ENCODE assay signal across 8 cellular contexts in genomic region chr9:137590469-137591383, GRCh38. TPM values are rescaled to one million over a fixed set of nuclear protein-coding genes. Genes with fewer than 3 reads are reported as not detected.
A peak's percentile ranks its signal among the peaks of the same experiment; 100 is the strongest.
DNase-seq lines count a peak whose midpoint lies in the region; ATAC-seq, FAIRE-seq and TF ChIP-seq lines count a peak whose summit lies in the region.

TSS of gene ZMYND19 (minus strand) at chr9:137590512. CDS start at chr9:137590263, 249 bp downstream.

- peak within 1 kb of the TSS; percentile 55; the same call in 1 of the 2 replicates for H3K9ac ChIP-seq in KMS-11

- H4K20me1 ChIP-seq in KMS-11 (ENCODE audit: insufficient read depth), result 0 out of 2 replicates have a peak, but pooled peaks cover 4% of the 10 kb centered on the region

- peak within 1 kb of the TSS; percentile 91 to 97 (median 94) for H3K4me3 Mint-ChIP-seq in naive thymus-derived CD8-positive, alpha-beta T cell
- H3K4me3 Mint-ChIP-seq in stimulated activated naive B cell treated with anti-CD40 and anti-IgM and Interleukin-4, amounts not matched to agents 10 μg/mL and 1 μg/mL and 100 μg/mL, for 72 hours, result peak within 1 kb of the TSS; percentile 87 to 100

- ATAC-seq in GM21737 (IDR thresholded peaks at IDR 0.05; ENCODE audit: unreplicated experiment), result peak; percentile 68
- peak; percentile 95 to 97 for ATAC-seq in naive thymus-derived CD8-positive, alpha-beta T cell
- peak; percentile 92 to 94 for ATAC-seq in stimulated activated naive B cell treated with anti-CD40 and anti-IgM and Interleukin-4, amounts not matched to agents 10 μg/mL and 1 μg/mL and 100 μg/mL, for 72 hours (replicated peaks)

- FAIRE-seq in RCC 7860 (lab: Jason Lieb, UNC), result no peak

- H3K4me1 Mint-ChIP-seq in naive thymus-derived CD8-positive, alpha-beta T cell, result peaks cover 8 to 26% (median 12%) of the 10 kb centered on the region in 4 donors
- H3K4me1 Mint-ChIP-seq in stimulated activated naive B cell treated with anti-CD40 and anti-IgM and Interleukin-4, amounts not matched to agents 10 μg/mL and 1 μg/mL and 100 μg/mL, for 72 hours, result peaks cover 12 to 23% of the 10 kb centered on the region in 2 donors

- peak within 1 kb of the TSS; percentile 69 for H3K4me2 ChIP-seq in KMS-11

- H3K36me3 Mint-ChIP-seq in naive thymus-derived CD8-positive, alpha-beta T cell, result peaks cover 0 to 21% (median 3%) of the 10 kb centered on the region in 3 donors
- H3K36me3 Mint-ChIP-seq in stimulated activated naive B cell treated with anti-CD40 and anti-IgM and Interleukin-4, amounts not matched to agents 10 μg/mL and 1 μg/mL and 100 μg/mL, for 72 hours, result peaks cover 14 to 28% of the 10 kb centered on the region in 2 donors

- POLR2A ChIA-PET in naive thymus-derived CD8-positive, alpha-beta T cell (lab: Charles Lee), result interaction anchor here (1.0 to 2.4 kb wide), 8 partner anchors 9 to 39 kb away, joined by 3 to 10 read pairs (median 4); partner anchors contain the start of genes ARRDC1, DPH7, EHMT1 and MRPL41

- TF ChIP-seq CTCF in KMS-11 (conservative IDR thresholded peaks at IDR 0.05; ENCODE audit: low read depth, low read length), result no peak

- H2AFZ ChIP-seq in KMS-11 (ENCODE audit: low read depth), result peak within 1 kb of the TSS; percentile 89

- H3K27me3 Mint-ChIP-seq in naive thymus-derived CD8-positive, alpha-beta T cell, result no peaks in the 10 kb centered on the region
- H3K27me3 Mint-ChIP-seq in stimulated activated naive B cell treated with anti-CD40 and anti-IgM and Interleukin-4, amounts not matched to agents 10 μg/mL and 1 μg/mL and 100 μg/mL, for 72 hours, result no peaks in the 10 kb centered on the region

- peak within 1 kb of the TSS; percentile 30 for H3K4me3 ChIP-seq in KMS-11 (IDR thresholded peaks at IDR 0.05; ENCODE audit: insufficient read depth, low read depth, low read length)

- H3K36me3 ChIP-seq in KMS-11 (ENCODE audit: insufficient read depth), result no peaks in the 10 kb centered on the region; the same call in 1 of the 2 replicates

- peak within 1 kb of the TSS in 9 of 10 donors; percentile 79 to 94 (median 92) for H3K27ac Mint-ChIP-seq in naive thymus-derived CD8-positive, alpha-beta T cell
- peak within 1 kb of the TSS; percentile 100 for H3K27ac Mint-ChIP-seq in stimulated activated naive B cell treated with anti-CD40 and anti-IgM and Interleukin-4, amounts not matched to agents 10 μg/mL and 1 μg/mL and 100 μg/mL, for 72 hours

- H3K79me2 ChIP-seq in KMS-11 (ENCODE audit: insufficient read depth, low read depth), result peaks cover 19% of the 10 kb centered on the region; the same call in 1 of the 2 replicates

- peaks cover 15% of the 10 kb centered on the region for H3K4me1 ChIP-seq in KMS-11 (ENCODE audit: low read depth, poor library complexity, severe bottlenecking)

- H3K27me3 ChIP-seq in KMS-11 (ENCODE audit: insufficient read depth, low read depth), result no peaks in the 10 kb centered on the region

- DNase-seq in DMS53 (lab: John Stamatoyannopoulos, UW), result peak; percentile 96
- DNase-seq in RCC 7860 (ENCODE audit: low spot score), result peak; percentile 77
- DNase-seq in activated T-cell treated with anti-CD3 and anti-CD28 coated beads, Interleukin-2, amount 50 U/mL, for 48 hours, result peak; percentile 92 to 95
- peak; percentile 78 for DNase-seq in fibroblast of gingiva (ENCODE audit: low read depth)
- peak; percentile 83 to 96 (median 90) for DNase-seq in naive thymus-derived CD8-positive, alpha-beta T cell
- DNase-seq in stimulated activated naive B cell treated with anti-CD40 and anti-IgM and Interleukin-4, amounts not matched to agents 10 μg/mL and 1 μg/mL and 100 μg/mL, for 72 hours, result peak; percentile 85

- H3K9me3 Mint-ChIP-seq in naive thymus-derived CD8-positive, alpha-beta T cell, result no peaks in the 10 kb centered on the region
- H3K9me3 Mint-ChIP-seq in stimulated activated naive B cell treated with anti-CD40 and anti-IgM and Interleukin-4, amounts not matched to agents 10 μg/mL and 1 μg/mL and 100 μg/mL, for 72 hours, result no peaks in the 10 kb centered on the region

- no peak within 1 kb of the TSS; the same call in 1 of the 2 replicates for H3K27ac ChIP-seq in KMS-11

RNA-seq across cellular contexts. Expression of gene ZMYND19, which starts in this region (rescaled TPM):
- 10 to 100 TPM; 25.5 to 27.5 TPM for total RNA-seq in naive thymus-derived CD8-positive, alpha-beta T cell
- polyA plus RNA-seq in naive thymus-derived CD8-positive, alpha-beta T cell, result 10 to 100 TPM in 1 of 3 donors, 1 to 10 TPM in 2; 5.5 to 15.7 (median 7.7) TPM
